In genomic region chr1:77143529-77144121, GRCh38 we compare ENCODE assay signal across 10 cellular contexts.
DNase-seq lines count a peak whose midpoint lies in the region; ATAC-seq, FAIRE-seq and TF ChIP-seq lines count a peak whose summit lies in the region.
"Had no signal": no experiment of that assay in that cellular context is flagged by ENCODE, and none has a peak within 500 bp of the region (broad histone marks: within the 10 kb centered on the region; RNA-seq: fewer than 3 reads in every experiment).

No MANE protein-coding gene starts in this region.

- H3K9ac ChIP-seq in kidney (ENCODE audit: low read length in 2 of 2): no peak overlapping the region

- no peaks in the 10 kb centered on the region for H3K9me3 Mint-ChIP-seq in GM23338
- H3K9me3 Mint-ChIP-seq: WTC11 had no signal

- peak; percentile 3 for DNase-seq in HTR-8/SVneo (ENCODE audit: insufficient read length, low spot score)
- no peak for DNase-seq in kidney
- DNase-seq in SHP77 (lab: John Stamatoyannopoulos, UW): no peak
- DNase-seq in epidermal melanocyte (ENCODE audit: insufficient read length, low spot score): no peak
- no peak for DNase-seq in GM12891 (ENCODE audit: insufficient read length, low spot score)
- DNase-seq in GM23338 (ENCODE audit: low spot score): no peak

- H3K4me1 ChIP-seq in kidney (ENCODE audit: control insufficient read depth in 1 of 2, insufficient read depth in 1 of 2, low read depth in 1 of 2, low read length in 2 of 2) (no peaks in the 10 kb centered on the region), GM23338 (ENCODE audit: insufficient read depth) (no peaks in the 10 kb centered on the region)

- H3K4me3 ChIP-seq in kidney (ENCODE audit: low read length in 2 of 2) (no peak overlapping the region), GM23338 (no peak overlapping the region)

- no peak overlapping the region for H3K4me3 Mint-ChIP-seq in GM23338
- H3K4me3 Mint-ChIP-seq: WTC11 had no signal

- H3K27ac Mint-ChIP-seq in GM23338: no peak overlapping the region
- H3K27ac Mint-ChIP-seq: WTC11 had no signal

- no peaks in the 10 kb centered on the region for H3K9me3 ChIP-seq in kidney (ENCODE audit: control insufficient read depth in 1 of 2, low read length in 2 of 2)
- H3K9me3 ChIP-seq: neutrophil had no signal

- H3K27ac ChIP-seq in C4-2B (no peak overlapping the region), kidney (ENCODE audit: low read depth in 2 of 2, low read length in 2 of 2) (no peak overlapping the region), GM23338 (ENCODE audit: low read depth) (no peak overlapping the region)
- H3K27ac ChIP-seq: neutrophil had no signal

- H3K36me3 ChIP-seq in kidney (ENCODE audit: control insufficient read depth in 1 of 2, insufficient read depth in 2 of 2, low read length in 2 of 2) (no peaks in the 10 kb centered on the region), GM23338 (ENCODE audit: insufficient read depth) (no peaks in the 10 kb centered on the region)
- H3K36me3 ChIP-seq: neutrophil had no signal

- H2AFZ ChIP-seq in GM23338: no peak overlapping the region

- no peak for TF ChIP-seq POLR2A in GM12891 (IDR thresholded peaks at IDR 0.05; ENCODE audit: low read depth, low read length)

- H3K27me3 Mint-ChIP-seq in GM23338 (ENCODE audit: insufficient read depth, low read depth, poor library complexity): no peaks in the 10 kb centered on the region

- H3K9me2 ChIP-seq in GM23338 (ENCODE audit: insufficient read depth): no peaks in the 10 kb centered on the region

- ATAC-seq in SK-N-SH treated with all-trans-retinoic acid at 6 μM for 48 hours (peak; percentile 49; the same call in 1 of the 3 replicates), GM23338 (no peak)
- ATAC-seq: WTC11 had no signal

- H4K20me1 ChIP-seq in GM23338 (replicated peaks; ENCODE audit: insufficient read depth): no peaks in the 10 kb centered on the region

- FAIRE-seq in HTR-8/SVneo (lab: Jason Lieb, UNC) (no peak), kidney (lab: Jason Lieb, UNC) (peak; percentile 66), GM12891 (lab: Jason Lieb, UNC) (no peak)

- intact Hi-C loops in kidney (cut with DNase I): no loop called here

- H3F3A ChIP-seq in GM23338 (replicated peaks; ENCODE audit: low read depth): no peaks in the 10 kb centered on the region

- no peaks in the 10 kb centered on the region for H3K4me1 Mint-ChIP-seq in GM23338
- H3K4me1 Mint-ChIP-seq: WTC11 had no signal

- H3K4me2 ChIP-seq in GM23338: no peak overlapping the region

- H3K36me3 Mint-ChIP-seq in GM23338 (ENCODE audit: low read depth): no peaks in the 10 kb centered on the region
- H3K36me3 Mint-ChIP-seq: WTC11 had no signal

- H3K27me3 ChIP-seq in GM23338 (ENCODE audit: insufficient read depth): no peaks in the 10 kb centered on the region
- H3K27me3 ChIP-seq: neutrophil had no signal

- H3K79me2 ChIP-seq in GM23338 (replicated peaks; ENCODE audit: insufficient read depth): no peaks in the 10 kb centered on the region

- peak; percentile 73 for TF ChIP-seq CTCF in C4-2B (conservative IDR thresholded peaks at IDR 0.05)
- no peak for TF ChIP-seq CTCF in kidney (IDR thresholded peaks at IDR 0.05; ENCODE audit: borderline replicate concordance, extremely low read depth, insufficient read depth)
- peak in 1 of 2 experiments; percentile 45; a peak in 3 of 4 replicates for TF ChIP-seq CTCF in GM23338 (conservative IDR thresholded peaks at IDR 0.05; ENCODE audit: low read depth in 2 of 2)

TF ChIP-seq in SK-N-SH treated with all-trans-retinoic acid at 6 μM for 48 hours, 23 proteins besides CTCF, POLR2A, EP300 and RAD21 (continues in another document):
- no peak for TF ChIP-seq SNAI2 (CRISPR knock-in tag; IDR thresholded peaks at IDR 0.05)
- TF ChIP-seq TSHZ2 (CRISPR knock-in tag; IDR thresholded peaks at IDR 0.05): no peak

TF ChIP-seq in GM12891, 5 proteins besides CTCF, POLR2A, EP300 and RAD21:
- no peak for TF ChIP-seq POU2F2 (IDR thresholded peaks at IDR 0.05; ENCODE audit: low read depth, low read length)
- TF ChIP-seq POLR2AphosphoS5 (IDR thresholded peaks at IDR 0.05; ENCODE audit: low read depth, low read length): no peak
- no peak for TF ChIP-seq SPI1 (IDR thresholded peaks at IDR 0.05; ENCODE audit: low read depth, low read length)
- TF ChIP-seq TAF1 (IDR thresholded peaks at IDR 0.05; ENCODE audit: low read depth, low read length): no peak
- no peak for TF ChIP-seq PAX5 (IDR thresholded peaks at IDR 0.05; ENCODE audit: insufficient read depth, low read length, severe bottlenecking)

TF ChIP-seq in GM23338, 12 proteins besides CTCF, POLR2A, EP300 and RAD21 (continues in another document):
- no peak for TF ChIP-seq NANOG (IDR thresholded peaks at IDR 0.05; ENCODE audit: borderline replicate concordance)
- TF ChIP-seq ZNF462 (CRISPR knock-in tag; IDR thresholded peaks at IDR 0.05): no peak
- no peak for TF ChIP-seq JUNB (IDR thresholded peaks at IDR 0.05; ENCODE audit: unreplicated experiment)
- no peak for TF ChIP-seq STAT1 (IDR thresholded peaks at IDR 0.05; ENCODE audit: unreplicated experiment)
- TF ChIP-seq ZNF114 (CRISPR knock-in tag; IDR thresholded peaks at IDR 0.05): no peak
- no peak for TF ChIP-seq ZNF331 (CRISPR knock-in tag; IDR thresholded peaks at IDR 0.05; ENCODE audit: low read depth)
- no peak for TF ChIP-seq CREB1 (CRISPR knock-in tag; IDR thresholded peaks at IDR 0.05; ENCODE audit: low read depth)
- no peak for TF ChIP-seq POLR2AphosphoS5 (IDR thresholded peaks at IDR 0.05; ENCODE audit: low read depth)
- TF ChIP-seq EZH2phosphoT487 (IDR thresholded peaks at IDR 0.05; ENCODE audit: unreplicated experiment): no peak
- TF ChIP-seq EZH2 (IDR thresholded peaks at IDR 0.05; ENCODE audit: low read depth, unreplicated experiment): no peak
- no peak for TF ChIP-seq ETS1 (IDR thresholded peaks at IDR 0.05)
